Comparison of ENCODE assay signal across 10 cellular contexts in the genomic region with DNA sequence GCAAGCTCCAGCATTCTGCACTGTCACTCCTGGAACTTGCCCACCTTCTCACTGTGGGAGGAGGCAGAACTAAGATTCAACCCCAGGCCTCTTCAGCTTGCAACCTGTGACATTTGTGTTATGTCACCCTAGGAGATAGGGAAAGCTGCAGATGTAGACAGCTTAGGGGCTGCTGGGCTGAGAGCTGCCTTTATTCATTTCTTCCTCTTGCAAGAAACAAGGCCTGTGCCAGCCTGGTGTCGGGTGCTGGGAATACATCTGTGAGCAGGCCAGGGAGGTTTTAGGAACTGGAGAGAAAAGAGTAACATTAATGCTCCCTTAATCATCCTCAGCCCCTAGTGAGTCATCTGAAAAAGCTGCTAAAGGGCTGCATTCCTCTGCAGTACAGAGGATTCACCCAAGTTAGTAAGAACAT.
A peak's percentile ranks its signal among the peaks of the same experiment; 100 is the strongest.
DNase-seq lines count a peak whose midpoint lies in the region; ATAC-seq and TF ChIP-seq lines count a peak whose summit lies in the region.
"Had no signal": no experiment of that assay in that cellular context is flagged by ENCODE, and none has a peak within 500 bp of the region (broad histone marks: within the 10 kb centered on the region; RNA-seq: fewer than 3 reads in every experiment).

No MANE protein-coding gene starts in this region.

- peak overlapping the region; percentile 20 for H3K27ac ChIP-seq in endodermal cell (ENCODE audit: low read depth, low read length)
- H3K27ac ChIP-seq: BLaER1 had no signal

- ATAC-seq in mucosa of descending colon: peak; percentile 37
- no peak for ATAC-seq in HG03039 (IDR thresholded peaks at IDR 0.05; ENCODE audit: unreplicated experiment)
- no peak for ATAC-seq in GM19455 (IDR thresholded peaks at IDR 0.05; ENCODE audit: unreplicated experiment)

- 50 to 55% methylated on average over 1 of the region's 1 CpG for WGBS in endodermal cell (ENCODE audit: insufficient coverage in 1 of 2, insufficient read length in 1 of 2), 2 experiments

- H3K27me3 ChIP-seq in endodermal cell (ENCODE audit: control insufficient read depth, insufficient read depth, low read length, poor library complexity, severe bottlenecking): no peaks in the 10 kb centered on the region
- H3K27me3 ChIP-seq: BLaER1 had no signal

- H3K4me1 Mint-ChIP-seq in endodermal cell: peaks cover 26% of the 10 kb centered on the region

- H3K4me1 ChIP-seq in endodermal cell (ENCODE audit: control insufficient read depth, insufficient read depth, low read length) (peaks cover 9% of the 10 kb centered on the region), mucosa of descending colon (ENCODE audit: low read depth) (no peaks in the 10 kb centered on the region)
- H3K4me1 ChIP-seq: BLaER1 had no signal

- no peaks in the 10 kb centered on the region for H3K36me3 Mint-ChIP-seq in endodermal cell (ENCODE audit: low read depth)

- H3K27ac Mint-ChIP-seq in endodermal cell: peak overlapping the region; percentile 49

- H3K4me3 ChIP-seq in endodermal cell (ENCODE audit: low read length) (no peak overlapping the region), mucosa of descending colon (no peak overlapping the region)
- H3K4me3 ChIP-seq: BLaER1 had no signal

- peak; percentile 12 for TF ChIP-seq CTCF in endodermal cell (conservative IDR thresholded peaks at IDR 0.05)
- no peak for TF ChIP-seq CTCF in mucosa of descending colon (IDR thresholded peaks at IDR 0.05)

- H3K9me3 ChIP-seq in endodermal cell (ENCODE audit: control insufficient read depth, low read length) (no peaks in the 10 kb centered on the region), mucosa of descending colon (no peaks in the 10 kb centered on the region)
- H3K9me3 ChIP-seq: BLaER1 had no signal

- H3K27me3 Mint-ChIP-seq in endodermal cell (ENCODE audit: insufficient read depth): peaks cover 24% of the 10 kb centered on the region

- H3K4me3 Mint-ChIP-seq in endodermal cell: no peak overlapping the region

- peak overlapping the region; percentile 4 for H3K9ac ChIP-seq in endodermal cell (ENCODE audit: extremely low read depth, low read length, poor library complexity, severe bottlenecking)
- H3K9ac ChIP-seq: BLaER1 had no signal

- H3K9me3 Mint-ChIP-seq in endodermal cell: no peaks in the 10 kb centered on the region

- H3K36me3 ChIP-seq in endodermal cell (ENCODE audit: control insufficient read depth, insufficient read depth, low read length) (no peaks in the 10 kb centered on the region), mucosa of descending colon (ENCODE audit: low read depth) (no peaks in the 10 kb centered on the region)
- H3K36me3 ChIP-seq: BLaER1 had no signal

- DNase-seq in A172 (ENCODE audit: low spot score) (peak; percentile 95), M059J (ENCODE audit: low read depth) (peak; percentile 91), endodermal cell (peak; percentile 83), mucosa of descending colon (no peak), OCI-M1 (lab: John Stamatoyannopoulos, UW) (no peak), T-helper 1 cell (no peak)
- DNase-seq: NCI-H1436 had no signal

- intact Hi-C loops in mucosa of descending colon (cut with DNase I, micrococcal nuclease): no loop called here

Comparison
In these comparisons a context has a peak if more than half of its experiments do, and no peak if none do; other contexts are left out.
1. DNase-seq: peak in A172 (single experiment), M059J (single experiment) and endodermal cell (single experiment); none in mucosa of descending colon (0 of 3), OCI-M1 (single experiment) and T-helper 1 cell (0 of 5).